ENCODE assay signal across 9 cellular contexts in the genomic region with DNA sequence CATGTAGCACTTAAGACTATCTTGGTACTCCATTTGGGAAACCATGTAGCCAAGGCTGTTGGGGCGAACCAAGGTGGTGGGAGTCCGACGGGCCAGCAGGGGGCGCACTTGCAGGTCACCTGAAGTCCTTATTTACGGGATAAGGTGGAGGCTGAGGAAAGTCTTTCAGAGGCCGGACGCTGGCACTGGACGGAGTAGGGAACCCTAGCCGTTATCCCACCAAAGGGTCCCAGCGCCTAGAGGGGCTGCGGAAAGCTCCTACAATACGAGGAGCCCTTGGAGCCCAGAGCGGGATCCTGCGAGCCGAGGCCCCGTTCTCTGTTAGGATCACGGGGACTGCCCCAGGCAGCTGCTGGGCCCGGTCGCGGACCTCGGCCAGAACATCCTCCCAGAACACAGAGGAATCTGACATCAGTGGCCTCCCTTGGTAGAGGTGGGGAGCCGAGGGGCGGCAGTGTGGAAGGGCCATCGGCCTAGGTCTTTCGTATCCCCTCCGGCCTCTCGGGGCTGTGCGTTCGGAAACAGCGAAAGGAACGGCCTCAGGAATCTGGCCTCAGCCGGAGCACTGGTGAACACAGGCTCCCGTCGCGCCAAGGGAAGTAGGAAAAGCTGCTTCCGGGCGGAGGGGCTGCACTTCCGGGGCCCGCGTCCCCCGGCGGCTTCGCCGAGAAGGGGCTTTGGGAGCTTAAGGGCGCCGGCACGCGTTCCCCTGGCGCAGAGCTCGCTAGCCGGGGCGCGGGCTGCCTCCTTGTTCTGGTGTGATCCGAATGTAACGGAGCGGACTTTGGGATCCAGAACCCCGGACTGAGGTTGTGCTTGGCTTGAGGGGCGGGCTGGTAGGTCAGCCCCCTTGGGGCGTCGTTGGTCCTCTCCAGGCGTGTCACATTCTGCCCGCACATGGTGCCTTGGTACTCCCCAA. TPM values are rescaled to one million over a fixed set of nuclear protein-coding genes. Genes with fewer than 3 reads are reported as not detected.
DNase-seq lines count a peak whose midpoint lies in the region; ATAC-seq, FAIRE-seq and TF ChIP-seq lines count a peak whose summit lies in the region.
"Had no signal": no experiment of that assay in that cellular context is flagged by ENCODE, and none has a peak within 500 bp of the region (broad histone marks: within the 10 kb centered on the region; RNA-seq: fewer than 3 reads in every experiment).

No MANE protein-coding gene starts in this region.

- CTCF ChIA-PET in activated naive CD4-positive, alpha-beta T cell treated with anti-CD3 and anti-CD28 coated beads, Interleukin-2, amount 10 ng/mL, durations not matched to agents 7 days and 5 days (lab: Charles Lee) = interaction anchor here (0.9 to 11.1 kb wide), 11 partner anchors 9 to 270 kb away, joined by 3 to 270 read pairs (median 5); a partner anchor contains a TSS

- peak overlapping the region; percentile 35 for H3K27ac ChIP-seq in rectal smooth muscle tissue (ENCODE audit: low read depth, low read length)
- H3K27ac ChIP-seq in urinary bladder (ENCODE audit: low read depth) = peak overlapping the region; percentile 43

- 2% methylated on average over 62 of the region's 62 CpGs for WGBS in urinary bladder

- peak overlapping the region; percentile 62 for H3K4me3 Mint-ChIP-seq in activated naive CD4-positive, alpha-beta T cell treated with anti-CD3 and anti-CD28 coated beads, Interleukin-2, amount 10 ng/mL, durations not matched to agents 7 days and 5 days

- H3K4me1 ChIP-seq in rectal smooth muscle tissue (ENCODE audit: control insufficient read depth, insufficient read depth, low read length) (peaks cover 2% of the 10 kb centered on the region), urinary bladder (ENCODE audit: insufficient read depth) (no peaks in the 10 kb centered on the region)

- peak overlapping the region; percentile 63 for H3K4me3 ChIP-seq in rectal smooth muscle tissue (ENCODE audit: low read length)
- H3K4me3 ChIP-seq in urinary bladder (ENCODE audit: low read depth, low read length) = peak overlapping the region; percentile 30

- DNase-seq in D721Med (ENCODE audit: insufficient read length, low spot score) (no peak), HT-29 (ENCODE audit: low spot score) (peak; percentile 61), Right ventricle myocardium superior (peak; percentile 87), superior temporal gyrus (ENCODE audit: extremely low spot score) (no peak)
- peak; percentile 83 for DNase-seq in activated naive CD4-positive, alpha-beta T cell treated with anti-CD3 and anti-CD28 coated beads, Interleukin-2, amount 10 ng/mL, durations not matched to agents 7 days and 5 days

- H3K9me3 Mint-ChIP-seq in activated naive CD4-positive, alpha-beta T cell treated with anti-CD3 and anti-CD28 coated beads, Interleukin-2, amount 10 ng/mL, durations not matched to agents 7 days and 5 days = no peaks in the 10 kb centered on the region

- no peaks in the 10 kb centered on the region for H3K36me3 Mint-ChIP-seq in activated naive CD4-positive, alpha-beta T cell treated with anti-CD3 and anti-CD28 coated beads, Interleukin-2, amount 10 ng/mL, durations not matched to agents 7 days and 5 days
- H3K36me3 Mint-ChIP-seq: brain had no signal

- intact Hi-C loops in Right ventricle myocardium superior (cut with DNase I) = loop anchor here (5.0 kb wide), 2 partner anchors 253 to 268 kb away; no protein-coding TSS in a partner anchor

- H3K36me3 ChIP-seq in rectal smooth muscle tissue (ENCODE audit: control insufficient read depth, insufficient read depth, low read length) (no peaks in the 10 kb centered on the region), urinary bladder (ENCODE audit: insufficient read depth) (no peaks in the 10 kb centered on the region)

- TF ChIP-seq CTCF in D721Med (IDR thresholded peaks at IDR 0.05; ENCODE audit: insufficient read depth, missing control alignments) = peak; percentile 38

- ATAC-seq in SK-N-SH treated with all-trans-retinoic acid at 6 μM for 48 hours (peak; percentile 76), Right ventricle myocardium superior (ENCODE audit: poor library complexity) (peak; percentile 77)

- no peak overlapping the region for H3K9ac ChIP-seq in rectal smooth muscle tissue (ENCODE audit: low read length)

- no peak for FAIRE-seq in D721Med (lab: Jason Lieb, UNC)

- H3K4me1 Mint-ChIP-seq in activated naive CD4-positive, alpha-beta T cell treated with anti-CD3 and anti-CD28 coated beads, Interleukin-2, amount 10 ng/mL, durations not matched to agents 7 days and 5 days = peaks cover 5% of the 10 kb centered on the region
- H3K4me1 Mint-ChIP-seq: brain had no signal

- peak overlapping the region; percentile 24 for H3K27ac Mint-ChIP-seq in activated naive CD4-positive, alpha-beta T cell treated with anti-CD3 and anti-CD28 coated beads, Interleukin-2, amount 10 ng/mL, durations not matched to agents 7 days and 5 days
- H3K27ac Mint-ChIP-seq: brain had no signal

- H3K27me3 ChIP-seq in rectal smooth muscle tissue (ENCODE audit: control insufficient read depth, insufficient read depth, low read length) = no peaks in the 10 kb centered on the region

- H3K27me3 Mint-ChIP-seq in activated naive CD4-positive, alpha-beta T cell treated with anti-CD3 and anti-CD28 coated beads, Interleukin-2, amount 10 ng/mL, durations not matched to agents 7 days and 5 days = peaks cover 42% of the 10 kb centered on the region

TF ChIP-seq in SK-N-SH treated with all-trans-retinoic acid at 6 μM for 48 hours, 23 proteins besides CTCF, POLR2A, EP300 and RAD21:
- TF ChIP-seq TCF4 (CRISPR knock-in tag; IDR thresholded peaks at IDR 0.05; ENCODE audit: borderline replicate concordance) = no peak
- TF ChIP-seq OSR1 (CRISPR knock-in tag; IDR thresholded peaks at IDR 0.05) = no peak

RNA-seq across cellular contexts. Expression of a gene that starts 29.9 kb away (rescaled TPM):
- total RNA-seq in HT-29 (2014; rRNA removed; shearing (Covaris generic)) = not detected in 2 replicates
- total RNA-seq in Right ventricle myocardium superior (not detected), urinary bladder (not detected)
- not detected for polyA plus RNA-seq in urinary bladder

RNA-seq across cellular contexts. Expression of a gene that starts 35.1 kb away (rescaled TPM):
- total RNA-seq in HT-29 (2014; rRNA removed; shearing (Covaris generic)) = not detected in 2 replicates
- total RNA-seq in Right ventricle myocardium superior (not detected), urinary bladder (not detected)
- polyA plus RNA-seq in urinary bladder = not detected

Comparison
In these comparisons a context has a peak if more than half of its experiments do, and no peak if none do; other contexts are left out.
1. DNase-seq: peak in HT-29 (single experiment), activated naive CD4-positive, alpha-beta T cell treated with anti-CD3 and anti-CD28 coated beads, Interleukin-2, amount 10 ng/mL, durations not matched to agents 7 days and 5 days (single experiment) and Right ventricle myocardium superior (single experiment); none in D721Med (single experiment) and superior temporal gyrus (single experiment).